Comparison of ENCODE assay signal across 1 cellular context in the genomic region with DNA sequence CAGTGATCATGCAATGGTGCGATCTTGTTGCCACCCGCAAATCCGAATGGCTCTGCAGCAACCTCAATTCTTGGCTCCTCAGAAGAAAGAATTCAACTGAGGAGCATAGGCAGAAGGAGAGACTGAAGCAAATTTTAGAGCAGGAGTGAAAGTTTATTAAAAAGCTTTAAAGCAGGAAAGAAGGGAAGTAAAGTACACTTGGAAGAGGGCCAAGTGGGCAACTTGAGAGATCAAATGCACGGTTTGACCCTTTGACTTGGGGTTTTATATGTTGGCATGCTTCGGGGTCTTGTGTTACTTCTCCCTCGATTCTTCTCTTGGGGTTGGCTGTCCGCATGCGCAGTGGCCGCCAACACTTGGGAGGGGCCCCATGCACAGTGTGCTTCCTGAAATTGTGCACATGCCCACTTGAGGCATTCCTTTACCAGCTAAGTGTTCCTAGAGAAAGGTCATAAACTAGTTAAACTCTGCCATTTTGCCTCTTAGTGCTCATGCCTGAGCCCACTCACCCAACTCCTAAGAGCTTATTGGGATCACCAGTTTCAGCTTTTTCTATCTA.
TF ChIP-seq lines count a peak whose summit lies in the region.

No MANE protein-coding gene starts in this region.

TF ChIP-seq in HepG2, 621 proteins besides CTCF, POLR2A, EP300 and RAD21:
- TF ChIP-seq ZNF160 (CRISPR knock-in tag; IDR thresholded peaks at IDR 0.05) (peak; percentile 91), HNRNPH1 (optimal IDR thresholded peaks at IDR 0.05; ENCODE audit: low read depth, low read length) (no peak)
- TF ChIP-seq, protein P1, sequence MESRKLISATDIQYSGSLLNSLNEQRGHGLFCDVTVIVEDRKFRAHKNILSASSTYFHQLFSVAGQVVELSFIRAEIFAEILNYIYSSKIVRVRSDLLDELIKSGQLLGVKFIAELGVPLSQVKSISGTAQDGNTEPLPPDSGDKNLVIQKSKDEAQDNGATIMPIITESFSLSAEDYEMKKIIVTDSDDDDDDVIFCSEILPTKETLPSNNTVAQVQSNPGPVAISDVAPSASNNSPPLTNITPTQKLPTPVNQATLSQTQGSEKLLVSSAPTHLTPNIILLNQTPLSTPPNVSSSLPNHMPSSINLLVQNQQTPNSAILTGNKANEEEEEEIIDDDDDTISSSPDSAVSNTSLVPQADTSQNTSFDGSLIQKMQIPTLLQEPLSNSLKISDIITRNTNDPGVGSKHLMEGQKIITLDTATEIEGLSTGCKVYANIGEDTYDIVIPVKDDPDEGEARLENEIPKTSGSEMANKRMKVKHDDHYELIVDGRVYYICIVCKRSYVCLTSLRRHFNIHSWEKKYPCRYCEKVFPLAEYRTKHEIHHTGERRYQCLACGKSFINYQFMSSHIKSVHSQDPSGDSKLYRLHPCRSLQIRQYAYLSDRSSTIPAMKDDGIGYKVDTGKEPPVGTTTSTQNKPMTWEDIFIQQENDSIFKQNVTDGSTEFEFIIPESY (CRISPR knock-in tag; IDR thresholded peaks at IDR 0.05) = 0 out of 2 replicates have a peak, but pooled peaks have one; percentile 19
TF ChIP-seq in HepG2: peak in this region for 2.
